ENCODE assay signal across 18 cellular contexts in genomic region chr9:113483676-113484257, GRCh38. TPM values are rescaled to one million over a fixed set of nuclear protein-coding genes. Genes with fewer than 3 reads are reported as not detected.
DNase-seq lines count a peak whose midpoint lies in the region; ATAC-seq and TF ChIP-seq lines count a peak whose summit lies in the region.
"Had no signal": no experiment of that assay in that cellular context is flagged by ENCODE, and none has a peak within 500 bp of the region (broad histone marks: within the 10 kb centered on the region; RNA-seq: fewer than 3 reads in every experiment).

No MANE protein-coding gene starts in this region.

- DNase-seq in adrenal gland: no peak
- DNase-seq in esophagus squamous epithelium (lab: John Stamatoyannopoulos, UW): no peak
- no peak for DNase-seq in tibial artery
- no peak for DNase-seq in HCEC 1CT
- DNase-seq: activated CD4-positive, alpha-beta T cell treated with anti-CD3 and anti-CD28 coated beads, Interleukin-2, amount 50 U/mL, for 4 hours; activated naive CD4-positive, alpha-beta T cell treated with anti-CD3 and anti-CD28 coated beads for 36 hours; activated T-cell treated with anti-CD3 and anti-CD28 coated beads for 4 hours; AML-193; cortex of kidney; foreskin fibroblast; KBM-7; NCI-H187 treated with DMSO at 0.1 percent for 48 hours; NCI-H510A; T-cell had no signal

- 46 to 79% (median 55%) methylated on average over 7 to 9 of the region's 9 CpGs for WGBS in adrenal gland, 4 donors
- WGBS in esophagus squamous epithelium, 2 donors: 79 to 89% methylated on average over 6 to 8 of the region's 9 CpGs

- TF ChIP-seq POLR2A in adrenal gland (IDR thresholded peaks at IDR 0.05) (no peak), esophagus squamous epithelium (IDR thresholded peaks at IDR 0.05) (no peak)

- H3K4me1 ChIP-seq in adrenal gland (replicated peaks in 1 of 2) (peaks cover 21 to 29% of the 10 kb centered on the region in 2 donors), esophagus squamous epithelium (peaks cover 0 to 31% (median 5%) of the 10 kb centered on the region in 3 donors), muscle layer of colon (ENCODE audit: insufficient read depth, low read length) (peaks cover 49% of the 10 kb centered on the region), tibial artery (peaks cover 0 to 94% (median 39%) of the 10 kb centered on the region in 4 donors)

- peak overlapping the region; percentile 17 for H3K9ac ChIP-seq in muscle layer of colon (ENCODE audit: low read length)

- H3K27ac ChIP-seq in adrenal gland (peak overlapping the region in 4 of 5 donors; percentile 38 to 78 (median 70)), esophagus squamous epithelium (peak overlapping the region in 3 of 4 donors; percentile 52 to 75 (median 74)), muscle layer of colon (ENCODE audit: low read depth, low read length) (peak overlapping the region; percentile 67), tibial artery (peak overlapping the region; percentile 85 to 89)

- intact Hi-C loops in adrenal gland (cut with DNase I): no loop called here
- intact Hi-C loops in esophagus squamous epithelium (cut with DNase I): no loop called here
- intact Hi-C loops in tibial artery (cut with DNase I; ENCODE audit: low total_unique reads): no loop called here

- no peaks in the 10 kb centered on the region for H3K36me3 ChIP-seq in adrenal gland (replicated peaks in 1 of 2)
- H3K36me3 ChIP-seq in esophagus squamous epithelium: peaks cover 0 to 4% (median 0%) of the 10 kb centered on the region in 3 donors
- no peaks in the 10 kb centered on the region for H3K36me3 ChIP-seq in muscle layer of colon (ENCODE audit: insufficient read depth, low read length)
- no peaks in the 10 kb centered on the region for H3K36me3 ChIP-seq in tibial artery
- H3K36me3 ChIP-seq: tibial nerve had no signal

- no peak for ATAC-seq in GM21515 (IDR thresholded peaks at IDR 0.05; ENCODE audit: unreplicated experiment)
- ATAC-seq in HG02798 (IDR thresholded peaks at IDR 0.05; ENCODE audit: poor library complexity, unreplicated experiment): no peak
- ATAC-seq: T-cell had no signal

- H3K27me3 ChIP-seq in adrenal gland (no peaks in the 10 kb centered on the region), esophagus squamous epithelium (no peaks in the 10 kb centered on the region), muscle layer of colon (ENCODE audit: control insufficient read depth in 1 of 2, insufficient read depth in 2 of 2, low read length in 2 of 2) (no peaks in the 10 kb centered on the region), tibial artery (no peaks in the 10 kb centered on the region)
- H3K27me3 ChIP-seq: tibial nerve had no signal

- no peaks in the 10 kb centered on the region for H3K9me3 ChIP-seq in adrenal gland (replicated peaks in 1 of 3)
- H3K9me3 ChIP-seq in esophagus squamous epithelium: no peaks in the 10 kb centered on the region
- H3K9me3 ChIP-seq in muscle layer of colon (ENCODE audit: low read length): no peaks in the 10 kb centered on the region
- H3K9me3 ChIP-seq in tibial artery: no peaks in the 10 kb centered on the region
- H3K9me3 ChIP-seq: tibial nerve had no signal

- TF ChIP-seq CTCF in adrenal gland (IDR thresholded peaks at IDR 0.05) (no peak), esophagus squamous epithelium (IDR thresholded peaks at IDR 0.05) (no peak), tibial artery (IDR thresholded peaks at IDR 0.05) (no peak)

- H3K4me3 ChIP-seq in adrenal gland (no peak overlapping the region), esophagus squamous epithelium (no peak overlapping the region), muscle layer of colon (ENCODE audit: low read depth in 1 of 2, low read length in 2 of 2) (no peak overlapping the region), tibial artery (no peak overlapping the region)
- H3K4me3 ChIP-seq: tibial nerve had no signal

RNA-seq across cellular contexts. Expression of gene RGS3, which starts 20.2 kb away (rescaled TPM):
- total RNA-seq in adrenal gland (100 to 1,000 TPM in 2 of 8 donors, 10 to 100 TPM in 6; 42.9 to 102 (median 72.1) TPM), esophagus squamous epithelium (10 to 100 TPM in 3 of 4 donors, 1 to 10 TPM in 1; 9.7 to 16.3 (median 12.7) TPM)
- 10 to 100 TPM; 34.5 to 64.9 (median 53.5) TPM for polyA plus RNA-seq in adrenal gland
